27 cellular contexts compared by ENCODE assay signal in genomic region chr17:40579471-40579870, GRCh38. TPM values are rescaled to one million over a fixed set of nuclear protein-coding genes. Genes with fewer than 3 reads are reported as not detected.
DNase-seq lines count a peak whose midpoint lies in the region; ATAC-seq and TF ChIP-seq lines count a peak whose summit lies in the region.
"Had no signal": no experiment of that assay in that cellular context is flagged by ENCODE, and none has a peak within 500 bp of the region (broad histone marks: within the 10 kb centered on the region; RNA-seq: fewer than 3 reads in every experiment).

No MANE protein-coding gene starts in this region.

- no peak for TF ChIP-seq EP300 in esophagus muscularis mucosa (IDR thresholded peaks at IDR 0.05)
- TF ChIP-seq EP300 in suprapubic skin (IDR thresholded peaks at IDR 0.05), result no peak

- ATAC-seq in CD8-positive, alpha-beta T cell, result no peak
- no peak for ATAC-seq in stimulated activated naive B cell treated with anti-CD40 and anti-IgM and Interleukin-4, amounts not matched to agents 10 μg/mL and 1 μg/mL and 100 μg/mL, for 72 hours (replicated peaks)
- no peak for ATAC-seq in HG03045 (IDR thresholded peaks at IDR 0.05; ENCODE audit: unreplicated experiment)
- ATAC-seq: HCT116 had no signal

- H3K4me3 ChIP-seq in CD8-positive, alpha-beta T cell (ENCODE audit: low read depth, low read length), result no peak overlapping the region
- H3K4me3 ChIP-seq in esophagus muscularis mucosa (no peak overlapping the region), suprapubic skin (no peak overlapping the region)
- H3K4me3 ChIP-seq: SJSA1 had no signal

- no peaks in the 10 kb centered on the region for H3K9me3 ChIP-seq in CD8-positive, alpha-beta T cell (ENCODE audit: low read length)
- H3K9me3 ChIP-seq in esophagus muscularis mucosa (peaks cover 0 to 7% (median 6%) of the 10 kb centered on the region in 4 donors), suprapubic skin (no peaks in the 10 kb centered on the region)

- DNase-seq in activated naive CD4-positive, alpha-beta T cell (lab: John Stamatoyannopoulos, UW), result no peak
- DNase-seq in CD8-positive, alpha-beta T cell, result no peak
- DNase-seq in esophagus muscularis mucosa (ENCODE audit: extremely low spot score) (peak; percentile 87), suprapubic skin (ENCODE audit: low spot score in 2 of 2) (no peak)
- DNase-seq in stimulated activated naive B cell treated with anti-CD40 and anti-IgM and Interleukin-4, amounts not matched to agents 10 μg/mL and 1 μg/mL and 100 μg/mL, for 72 hours, result no peak
- DNase-seq: Caco-2, DMS 273 treated with DMSO at 0.1 percent for 48 hours, DMS79 treated with DMSO at 0.1 percent for 48 hours, GF-D8, Karpas-422, NCI-H1092, NCI-H1417 treated with DMSO at 0.1 percent for 48 hours, NCI-H187, NCI-H2081 treated with DMSO at 0.1 percent for 48 hours, NCI-H2171, NCI-H226, NCI-H510A, NCI-H69, Right ventricle myocardium superior, RPMI8226 had no signal

- CTCF ChIA-PET in CD8-positive, alpha-beta T cell (lab: Charles Lee), result interaction anchor here (0.6 kb wide), 1 partner anchor 39 kb away, joined by 3 read pairs; no protein-coding TSS in a partner anchor

- H3K9me3 Mint-ChIP-seq in activated naive CD4-positive, alpha-beta T cell treated with anti-CD3 and anti-CD28 coated beads, Interleukin-2, amount 50 U/mL, for 24 hours, result no peaks in the 10 kb centered on the region
- H3K9me3 Mint-ChIP-seq in CD8-positive, alpha-beta T cell, result peaks cover 17% of the 10 kb centered on the region
- H3K9me3 Mint-ChIP-seq in stimulated activated naive B cell treated with anti-CD40 and anti-IgM and Interleukin-4, amounts not matched to agents 10 μg/mL and 1 μg/mL and 100 μg/mL, for 72 hours, result peaks cover 5 to 13% of the 10 kb centered on the region in 2 donors

- intact Hi-C loops in CD8-positive, alpha-beta T cell (cut with DNase I, micrococcal nuclease), result no loop called here
- intact Hi-C loops in esophagus muscularis mucosa (cut with DNase I), result no loop called here

- H3K27ac Mint-ChIP-seq in activated naive CD4-positive, alpha-beta T cell treated with anti-CD3 and anti-CD28 coated beads, Interleukin-2, amount 50 U/mL, for 24 hours, result peak overlapping the region; percentile 39
- peak overlapping the region; percentile 49 for H3K27ac Mint-ChIP-seq in CD8-positive, alpha-beta T cell
- peak overlapping the region; percentile 73 for H3K27ac Mint-ChIP-seq in stimulated activated naive B cell treated with anti-CD40 and anti-IgM and Interleukin-4, amounts not matched to agents 10 μg/mL and 1 μg/mL and 100 μg/mL, for 72 hours

- H3K4me3 Mint-ChIP-seq in activated naive CD4-positive, alpha-beta T cell treated with anti-CD3 and anti-CD28 coated beads, Interleukin-2, amount 50 U/mL, for 24 hours, result peak overlapping the region; percentile 27
- H3K4me3 Mint-ChIP-seq in CD8-positive, alpha-beta T cell, result no peak overlapping the region
- no peak overlapping the region for H3K4me3 Mint-ChIP-seq in stimulated activated naive B cell treated with anti-CD40 and anti-IgM and Interleukin-4, amounts not matched to agents 10 μg/mL and 1 μg/mL and 100 μg/mL, for 72 hours

- no peak overlapping the region for H3K27ac ChIP-seq in CD8-positive, alpha-beta T cell (ENCODE audit: low read depth, low read length)
- no peak overlapping the region for H3K27ac ChIP-seq in esophagus muscularis mucosa (replicated peaks in 1 of 4)
- no peak overlapping the region for H3K27ac ChIP-seq in suprapubic skin
- H3K27ac ChIP-seq: HL-60, SJSA1 had no signal

- H3K27me3 Mint-ChIP-seq in activated naive CD4-positive, alpha-beta T cell treated with anti-CD3 and anti-CD28 coated beads, Interleukin-2, amount 50 U/mL, for 24 hours, result no peaks in the 10 kb centered on the region
- no peaks in the 10 kb centered on the region for H3K27me3 Mint-ChIP-seq in CD8-positive, alpha-beta T cell (ENCODE audit: low read depth)
- no peaks in the 10 kb centered on the region for H3K27me3 Mint-ChIP-seq in stimulated activated naive B cell treated with anti-CD40 and anti-IgM and Interleukin-4, amounts not matched to agents 10 μg/mL and 1 μg/mL and 100 μg/mL, for 72 hours

- peaks cover 92% of the 10 kb centered on the region for H3K4me1 Mint-ChIP-seq in activated naive CD4-positive, alpha-beta T cell treated with anti-CD3 and anti-CD28 coated beads, Interleukin-2, amount 50 U/mL, for 24 hours
- H3K4me1 Mint-ChIP-seq in CD8-positive, alpha-beta T cell (ENCODE audit: low read depth), result peaks cover 86% of the 10 kb centered on the region
- H3K4me1 Mint-ChIP-seq in stimulated activated naive B cell treated with anti-CD40 and anti-IgM and Interleukin-4, amounts not matched to agents 10 μg/mL and 1 μg/mL and 100 μg/mL, for 72 hours, result peaks cover 52 to 88% of the 10 kb centered on the region in 2 donors

- H3K36me3 Mint-ChIP-seq in activated naive CD4-positive, alpha-beta T cell treated with anti-CD3 and anti-CD28 coated beads, Interleukin-2, amount 50 U/mL, for 24 hours, result peaks cover 10% of the 10 kb centered on the region
- peaks cover 13% of the 10 kb centered on the region for H3K36me3 Mint-ChIP-seq in CD8-positive, alpha-beta T cell
- H3K36me3 Mint-ChIP-seq in stimulated activated naive B cell treated with anti-CD40 and anti-IgM and Interleukin-4, amounts not matched to agents 10 μg/mL and 1 μg/mL and 100 μg/mL, for 72 hours, result peaks cover 11 to 13% of the 10 kb centered on the region in 2 donors

- no peaks in the 10 kb centered on the region for H3K36me3 ChIP-seq in CD8-positive, alpha-beta T cell (ENCODE audit: insufficient read depth, low read length)
- H3K36me3 ChIP-seq in esophagus muscularis mucosa (no peaks in the 10 kb centered on the region), suprapubic skin (no peaks in the 10 kb centered on the region)
- H3K36me3 ChIP-seq: SJSA1 had no signal

- POLR2A ChIA-PET in CD8-positive, alpha-beta T cell (lab: Charles Lee), result no interaction called here

- no peaks in the 10 kb centered on the region for H3K27me3 ChIP-seq in CD8-positive, alpha-beta T cell (ENCODE audit: insufficient read depth, low read length)
- H3K27me3 ChIP-seq in esophagus muscularis mucosa (no peaks in the 10 kb centered on the region), suprapubic skin (no peaks in the 10 kb centered on the region)

- WGBS in esophagus muscularis mucosa, result 95% methylated on average over 3 of the region's 3 CpGs
- WGBS in suprapubic skin, result 98% methylated on average over 3 of the region's 3 CpGs

- TF ChIP-seq CTCF in CD8-positive, alpha-beta T cell (IDR thresholded peaks at IDR 0.05), result no peak
- no peak for TF ChIP-seq CTCF in esophagus muscularis mucosa (IDR thresholded peaks at IDR 0.05)
- no peak for TF ChIP-seq CTCF in suprapubic skin (IDR thresholded peaks at IDR 0.05)

- peaks cover 81% of the 10 kb centered on the region for H3K4me1 ChIP-seq in CD8-positive, alpha-beta T cell (ENCODE audit: insufficient read depth, low read length)
- H3K4me1 ChIP-seq in esophagus muscularis mucosa (peaks cover 0 to 11% (median 7%) of the 10 kb centered on the region in 4 donors), suprapubic skin (peaks cover 25% of the 10 kb centered on the region)
- H3K4me1 ChIP-seq: Caco-2, SJSA1 had no signal

- TF ChIP-seq POLR2A in esophagus muscularis mucosa (IDR thresholded peaks at IDR 0.05; ENCODE audit: low read depth) (no peak), suprapubic skin (IDR thresholded peaks at IDR 0.05) (no peak)

RNA-seq across cellular contexts. Expression of gene CCR7, which starts 14.2 kb away (rescaled TPM):
- 100 to 1,000 TPM; 196 to 199 TPM for total RNA-seq in CD8-positive, alpha-beta T cell
- total RNA-seq in esophagus muscularis mucosa (under 1 TPM in 1 of 4 donors, not detected in 3; 0.33 TPM), suprapubic skin (1 to 10 TPM in 1 of 4 donors, not detected in 3; 1.2 TPM)
- total RNA-seq: A172, Caco-2, H4, Right ventricle myocardium superior, SJSA1 had no signal

Comparison
In these comparisons a context has a peak if more than half of its experiments do, and no peak if none do; other contexts are left out.
1. RNA of gene CCR7, which starts 14.2 kb away (total RNA-seq): 196 to 199 TPM in CD8-positive, alpha-beta T cell; 1.2 TPM in suprapubic skin and 0.33 TPM in esophagus muscularis mucosa; every median in the first group is over 10 times any median in the second.
2. Peak in every context shown above with its lines, with median percentiles within 50 percentile points of each other: H3K27ac Mint-ChIP-seq.